In the genomic region with DNA sequence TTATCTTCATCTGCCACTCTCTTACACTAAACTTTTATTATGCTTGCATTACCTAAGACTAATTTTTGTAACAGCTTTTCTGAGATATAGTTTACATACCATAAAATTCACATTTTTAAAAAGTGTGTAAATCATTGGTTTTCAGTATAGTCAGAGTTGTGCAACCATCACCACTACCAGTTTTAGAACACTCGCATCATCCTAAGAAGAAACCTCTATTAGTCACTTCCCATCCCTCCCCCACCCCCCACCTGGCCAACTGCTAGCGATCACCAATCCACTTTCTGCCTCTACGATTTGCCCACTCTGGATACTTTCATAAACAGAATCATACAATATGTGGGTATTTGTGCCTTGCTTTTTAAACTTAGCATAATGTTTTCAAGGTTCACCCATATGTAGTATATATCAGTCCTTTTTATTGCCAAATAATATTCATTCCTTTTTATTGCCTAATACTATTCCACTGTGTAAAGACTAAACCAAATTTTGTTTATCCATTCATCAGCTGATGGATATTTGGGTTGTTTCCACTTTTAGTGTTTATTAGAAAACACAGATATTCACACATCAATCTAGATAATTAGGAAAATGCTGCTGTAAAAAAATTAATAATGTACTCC, we compare ENCODE assay signal across 12 cellular contexts.
DNase-seq lines count a peak whose midpoint lies in the region; ATAC-seq lines count a peak whose summit lies in the region.
"Had no signal": no experiment of that assay in that cellular context is flagged by ENCODE, and none has a peak within 500 bp of the region (broad histone marks: within the 10 kb centered on the region; RNA-seq: fewer than 3 reads in every experiment).

No MANE protein-coding gene starts in this region.

- H3K27ac Mint-ChIP-seq in T-helper 1 cell treated with Interleukin-12 subunit alpha and Interleukin-12 subunit beta and Interleukin-4 antibody, amounts not matched to agents 30 μg/mL and 1 μg/mL, for 36 hours, result peak overlapping the region; percentile 61

- no peaks in the 10 kb centered on the region for H3K9me3 Mint-ChIP-seq in T-helper 1 cell treated with Interleukin-12 subunit alpha and Interleukin-12 subunit beta and Interleukin-4 antibody, amounts not matched to agents 30 μg/mL and 1 μg/mL, for 36 hours

- DNase-seq in stimulated activated naive CD4-positive, alpha-beta T cell treated with Interleukin-2 at 50 U/mL for 16 hours (lab: John Stamatoyannopoulos, UW), result peak; percentile 19
- DNase-seq in stimulated activated naive CD4-positive, alpha-beta T cell (lab: John Stamatoyannopoulos, UW), result no peak
- DNase-seq in fibroblast of gingiva (ENCODE audit: low read depth) (peak; percentile 7), foreskin melanocyte (no peak)
- DNase-seq: erythroblast, Karpas-422, pancreas, RPMI8226 had no signal

- H3K27me3 Mint-ChIP-seq in T-helper 1 cell treated with Interleukin-12 subunit alpha and Interleukin-12 subunit beta and Interleukin-4 antibody, amounts not matched to agents 30 μg/mL and 1 μg/mL, for 36 hours (ENCODE audit: low read depth), result no peaks in the 10 kb centered on the region

- H3K4me3 Mint-ChIP-seq in T-helper 1 cell treated with Interleukin-12 subunit alpha and Interleukin-12 subunit beta and Interleukin-4 antibody, amounts not matched to agents 30 μg/mL and 1 μg/mL, for 36 hours, result no peak overlapping the region

- peaks cover 17% of the 10 kb centered on the region for H3K4me1 Mint-ChIP-seq in T-helper 1 cell treated with Interleukin-12 subunit alpha and Interleukin-12 subunit beta and Interleukin-4 antibody, amounts not matched to agents 30 μg/mL and 1 μg/mL, for 36 hours (ENCODE audit: low read depth)

- ATAC-seq in HG02840 (IDR thresholded peaks at IDR 0.05; ENCODE audit: low FRiP score, unreplicated experiment), result no peak
- no peak for ATAC-seq in HG03378 (IDR thresholded peaks at IDR 0.05; ENCODE audit: unreplicated experiment)
- no peak for ATAC-seq in GM18520 (IDR thresholded peaks at IDR 0.05; ENCODE audit: unreplicated experiment)
- ATAC-seq: pancreas had no signal

- peaks cover 48% of the 10 kb centered on the region for H3K36me3 Mint-ChIP-seq in T-helper 1 cell treated with Interleukin-12 subunit alpha and Interleukin-12 subunit beta and Interleukin-4 antibody, amounts not matched to agents 30 μg/mL and 1 μg/mL, for 36 hours (ENCODE audit: low read depth)

Comparison
In these comparisons a context has a peak if more than half of its experiments do, and no peak if none do; other contexts are left out.
1. DNase-seq: peak in stimulated activated naive CD4-positive, alpha-beta T cell treated with Interleukin-2 at 50 U/mL for 16 hours (single experiment) and fibroblast of gingiva (single experiment); none in stimulated activated naive CD4-positive, alpha-beta T cell (0 of 6) and foreskin melanocyte (single experiment).